13 cellular contexts compared by ENCODE assay signal in genomic region chr17:21648125-21648524, GRCh38. TPM values are rescaled to one million over a fixed set of nuclear protein-coding genes. Genes with fewer than 3 reads are reported as not detected.
"Had no signal": no experiment of that assay in that cellular context is flagged by ENCODE, and none has a peak within 500 bp of the region (broad histone marks: within the 10 kb centered on the region; RNA-seq: fewer than 3 reads in every experiment).

No MANE protein-coding gene starts in this region.

RNA-seq across cellular contexts. Expression of gene KCNJ18, which starts 44.2 kb away (rescaled TPM):
- total RNA-seq: stomach, subcutaneous adipose tissue, temporal lobe, thoracic aorta, thyroid gland, tibial nerve, transverse colon, upper lobe of left lung, upper lobe of right lung, ureter, urinary bladder, uterus, vagina had no signal
